21 cellular contexts compared by ENCODE assay signal in genomic region chr2:217262916-217263315, GRCh38.
"Had no signal": no experiment of that assay in that cellular context is flagged by ENCODE, and none has a peak within 500 bp of the region (broad histone marks: within the 10 kb centered on the region; RNA-seq: fewer than 3 reads in every experiment).

No MANE protein-coding gene starts in this region.

- H3K4me1 ChIP-seq: body of pancreas, left lung, right lobe of liver had no signal

- H3K9me3 Mint-ChIP-seq: stimulated activated effector memory CD8-positive, alpha-beta T cell treated with anti-CD3 and anti-CD28 coated beads, Interleukin-12 subunit alpha, Interleukin-12 subunit beta, amount 100 ng/mL, for 72 hours had no signal

- H3K9me3 ChIP-seq: gastrocnemius medialis, mucosa of descending colon, ovary, right lobe of liver, uterus had no signal

- DNase-seq: activated CD4-positive, alpha-beta T cell treated with anti-CD3 and anti-CD28 coated beads for 36 hours; activated CD4-positive, alpha-beta T cell treated with anti-CD3 and anti-CD28 coated beads, Interleukin-2, amount 50 U/mL, for 48 hours; body of pancreas; central memory CD4-positive, alpha-beta T cell; erythroblast; gastrocnemius medialis; heart left ventricle; kidney; left lung; mucosa of descending colon; naive thymus-derived CD4-positive, alpha-beta T cell; ovary; psoas muscle; right lobe of liver; stimulated activated CD4-positive, alpha-beta T cell treated with anti-CD3 and anti-CD28 coated beads, Interleukin-4, amount 100 ng/mL, for 24 hours; T-cell; uterus had no signal

- H3K27ac Mint-ChIP-seq: activated CD4-positive, alpha-beta T cell treated with anti-CD3 and anti-CD28 coated beads for 36 hours; activated naive CD8-positive, alpha-beta T cell; naive thymus-derived CD4-positive, alpha-beta T cell; stimulated activated effector memory CD8-positive, alpha-beta T cell treated with anti-CD3 and anti-CD28 coated beads, Interleukin-12 subunit alpha, Interleukin-12 subunit beta, amount 100 ng/mL, for 72 hours; T-cell; WTC11 had no signal

- H3K27ac ChIP-seq: body of pancreas, coronary artery, gastrocnemius medialis, left lung, ovary, psoas muscle, right lobe of liver had no signal

- H3K27me3 ChIP-seq: body of pancreas, gastrocnemius medialis, left lung, ovary, right lobe of liver, uterus had no signal

- H3K4me3 ChIP-seq: body of pancreas, coronary artery, gastrocnemius medialis, heart left ventricle, left lung, mucosa of descending colon, ovary, psoas muscle, right lobe of liver, uterus had no signal

- H3K36me3 Mint-ChIP-seq: activated naive CD8-positive, alpha-beta T cell; stimulated activated effector memory CD8-positive, alpha-beta T cell treated with anti-CD3 and anti-CD28 coated beads, Interleukin-12 subunit alpha, Interleukin-12 subunit beta, amount 100 ng/mL, for 72 hours; T-cell had no signal

- H3K4me1 Mint-ChIP-seq: activated CD4-positive, alpha-beta T cell treated with anti-CD3 and anti-CD28 coated beads for 36 hours; naive thymus-derived CD4-positive, alpha-beta T cell; stimulated activated effector memory CD8-positive, alpha-beta T cell treated with anti-CD3 and anti-CD28 coated beads, Interleukin-12 subunit alpha, Interleukin-12 subunit beta, amount 100 ng/mL, for 72 hours; T-cell had no signal

- ATAC-seq: activated CD4-positive, alpha-beta T cell treated with anti-CD3 and anti-CD28 coated beads for 36 hours; body of pancreas; gastrocnemius medialis; left lung; mucosa of descending colon; naive thymus-derived CD4-positive, alpha-beta T cell; psoas muscle; right lobe of liver; stimulated activated effector memory CD8-positive, alpha-beta T cell treated with anti-CD3 and anti-CD28 coated beads, Interleukin-12 subunit alpha, Interleukin-12 subunit beta, amount 100 ng/mL, for 72 hours; T-cell; WTC11 had no signal

- H3K36me3 ChIP-seq: gastrocnemius medialis, heart left ventricle, left lung, ovary, right lobe of liver, uterus had no signal

- H3K4me3 Mint-ChIP-seq: activated CD4-positive, alpha-beta T cell treated with anti-CD3 and anti-CD28 coated beads for 36 hours; activated naive CD8-positive, alpha-beta T cell; naive thymus-derived CD4-positive, alpha-beta T cell; stimulated activated effector memory CD8-positive, alpha-beta T cell treated with anti-CD3 and anti-CD28 coated beads, Interleukin-12 subunit alpha, Interleukin-12 subunit beta, amount 100 ng/mL, for 72 hours; T-cell; WTC11 had no signal
